In the genomic region with DNA sequence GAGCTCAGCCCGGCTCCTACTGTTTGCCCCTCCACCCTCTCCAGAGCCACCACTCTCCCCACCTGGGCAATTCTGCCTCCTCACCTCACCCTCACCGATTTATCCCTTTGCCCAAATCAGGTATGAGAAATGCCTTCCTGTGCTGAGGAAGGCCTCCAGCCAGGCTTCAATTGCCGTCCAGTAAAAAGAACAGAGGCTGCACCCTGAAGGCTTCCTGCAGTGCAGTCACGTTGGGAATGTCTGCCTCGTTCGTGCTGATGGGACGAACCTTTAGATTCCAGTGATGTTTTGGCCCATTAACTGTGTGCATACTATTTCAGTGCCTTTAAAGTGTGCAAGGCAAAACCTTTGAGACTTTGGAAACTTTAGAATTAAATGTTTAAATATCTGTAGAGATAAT, we compare ENCODE assay signal across 24 cellular contexts. TPM values are rescaled to one million over a fixed set of nuclear protein-coding genes. Genes with fewer than 3 reads are reported as not detected.
"Had no signal": no experiment of that assay in that cellular context is flagged by ENCODE, and none has a peak within 500 bp of the region (broad histone marks: within the 10 kb centered on the region; RNA-seq: fewer than 3 reads in every experiment).

No MANE protein-coding gene starts in this region.

- H3K4me3 ChIP-seq: dorsolateral prefrontal cortex, heart right ventricle, lower lobe of right lung, pancreas, right lobe of liver, stomach, thyroid gland had no signal

- H3K9me3 ChIP-seq: heart right ventricle, lower lobe of right lung, neutrophil, pancreas, right lobe of liver, stomach, thyroid gland had no signal

- DNase-seq: dorsolateral prefrontal cortex; effector CD8-positive, alpha-beta T cell; endodermal cell; foreskin melanocyte; glutamatergic neuron; heart right ventricle; hypothalamus; immature natural killer cell; left ventricle myocardium superior; naive thymus-derived CD8-positive, alpha-beta T cell; right lobe of liver; small intestine; stimulated activated CD4-positive, alpha-beta T cell treated with anti-CD3 and anti-CD28 coated beads, Interleukin-12 subunit alpha, Interleukin-12 subunit beta, amount 100 ng/mL, for 4 hours; stimulated activated CD4-positive, alpha-beta T cell treated with anti-CD3 and anti-CD28 coated beads, Interleukin-1b, Interleukin-23, amount 100 ng/mL, for 48 hours; stimulated activated CD4-positive, alpha-beta T cell treated with anti-CD3 and anti-CD28 coated beads, Interleukin-4, amount 100 ng/mL, for 1 hour; stimulated activated CD8-positive, alpha-beta memory T cell treated with anti-CD3 and anti-CD28 coated beads, Interleukin-4, amount 100 ng/mL, for 48 hours; stimulated activated naive CD4-positive, alpha-beta T cell; stomach; thyroid gland had no signal

- H3K27ac ChIP-seq: dorsolateral prefrontal cortex, epithelial cell of prostate, heart right ventricle, lower lobe of right lung, neutrophil, pancreas, right lobe of liver, stomach, thyroid gland had no signal

- H3K4me1 ChIP-seq: heart right ventricle, lower lobe of right lung, pancreas, right lobe of liver, stomach, thyroid gland had no signal

- H3K27me3 ChIP-seq: dorsolateral prefrontal cortex, pancreas, right lobe of liver, stomach, thyroid gland had no signal

- H3K36me3 ChIP-seq: heart right ventricle, lower lobe of right lung, neutrophil, pancreas, right lobe of liver, stomach, thyroid gland had no signal

RNA-seq across cellular contexts. Expression of a gene that starts 34.2 kb away (rescaled TPM):
- total RNA-seq: myocyte, thyroid gland had no signal
